In the genomic region with DNA sequence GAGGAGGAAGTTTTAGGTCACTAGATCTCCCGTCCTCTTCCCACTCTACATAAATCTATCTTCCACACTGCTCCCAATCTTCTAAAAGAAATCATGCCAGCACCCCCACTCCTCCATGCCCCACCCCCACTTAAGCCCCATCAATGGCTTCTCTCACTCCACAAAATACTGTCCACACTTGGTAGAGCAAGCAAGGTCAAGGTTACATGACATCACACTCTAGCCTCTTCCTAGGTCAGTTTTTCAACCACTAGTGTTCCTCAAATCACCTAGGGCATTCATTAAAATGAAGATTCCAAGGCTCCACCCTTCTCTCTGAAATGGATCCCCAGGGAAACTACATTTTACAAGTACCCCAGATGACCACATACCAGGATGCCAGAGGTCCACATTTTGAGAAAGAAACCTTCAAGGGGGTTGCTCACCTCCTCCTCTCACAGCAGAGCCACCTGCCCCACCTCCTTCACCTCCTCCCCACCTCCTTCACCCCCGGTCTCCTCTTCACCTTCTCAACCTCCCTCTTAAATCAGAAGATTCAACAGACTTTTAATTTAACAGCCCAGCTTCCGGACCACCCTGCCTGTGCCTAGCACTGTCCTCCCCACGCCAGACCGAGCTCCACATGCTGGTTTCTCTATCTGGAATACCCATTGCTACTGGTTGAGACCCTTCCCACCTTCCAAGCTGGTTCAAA, we compare ENCODE assay signal across 2 cellular contexts.
TF ChIP-seq lines count a peak whose summit lies in the region.

No MANE protein-coding gene starts in this region.

TF ChIP-seq in GM23338, 12 proteins besides CTCF, POLR2A, EP300 and RAD21:
- no peak for TF ChIP-seq STAT1 (IDR thresholded peaks at IDR 0.05; ENCODE audit: unreplicated experiment)
- no peak for TF ChIP-seq REST (IDR thresholded peaks at IDR 0.05; ENCODE audit: unreplicated experiment)
- TF ChIP-seq JUNB (IDR thresholded peaks at IDR 0.05; ENCODE audit: unreplicated experiment) = no peak
- TF ChIP-seq CREB1 (CRISPR knock-in tag; IDR thresholded peaks at IDR 0.05; ENCODE audit: low read depth) = no peak
- no peak for TF ChIP-seq NANOG (IDR thresholded peaks at IDR 0.05; ENCODE audit: borderline replicate concordance)
- TF ChIP-seq POLR2AphosphoS5 (IDR thresholded peaks at IDR 0.05; ENCODE audit: low read depth) = no peak
- TF ChIP-seq ETS1 (IDR thresholded peaks at IDR 0.05) = no peak
- no peak for TF ChIP-seq ZNF114 (CRISPR knock-in tag; IDR thresholded peaks at IDR 0.05)
TF ChIP-seq in GM23338: peak in this region for 0.

TF ChIP-seq in neural cell, 6 proteins besides CTCF, POLR2A, EP300 and RAD21:
- no peak for TF ChIP-seq SMC3 (conservative IDR thresholded peaks at IDR 0.05; ENCODE audit: poor library complexity)
